ENCODE assay signal across 16 cellular contexts in the genomic region with DNA sequence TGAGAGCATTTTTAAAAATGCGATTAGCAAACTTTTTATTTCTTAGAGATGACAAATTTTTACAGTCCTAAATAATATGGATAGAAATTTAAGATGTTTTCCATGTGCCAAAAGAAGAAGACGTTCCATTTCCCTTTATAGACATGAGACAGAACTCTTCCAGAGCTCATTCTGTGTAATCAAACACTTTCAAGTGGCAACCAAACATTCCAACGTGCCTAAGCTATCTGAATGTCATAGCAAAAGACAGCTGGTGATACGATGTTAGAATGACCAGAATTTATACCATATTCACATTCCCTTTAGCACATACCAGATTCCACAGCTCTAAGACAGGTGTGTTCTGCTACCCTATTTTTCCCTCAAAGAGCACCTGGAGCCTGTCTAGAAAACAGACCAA.
"Had no signal": no experiment of that assay in that cellular context is flagged by ENCODE, and none has a peak within 500 bp of the region (broad histone marks: within the 10 kb centered on the region; RNA-seq: fewer than 3 reads in every experiment).

No MANE protein-coding gene starts in this region.

- H2AFZ ChIP-seq: parathyroid adenoma had no signal

- ATAC-seq: effector memory CD8-positive, alpha-beta T cell had no signal

- H3K27ac ChIP-seq: esophagus squamous epithelium, parathyroid adenoma, prostate gland, sigmoid colon, suprapubic skin, thyroid gland had no signal

- DNase-seq: cerebellar nuclear complex; effector memory CD8-positive, alpha-beta T cell; esophagus squamous epithelium; kidney; left cardiac atrium; naive B cell; nephron progenitor cell; retina; sigmoid colon; stimulated activated CD4-positive, alpha-beta T cell treated with anti-CD3 and anti-CD28 coated beads, Interleukin-2, amount 100 ng/mL, for 48 hours; stimulated activated naive CD4-positive, alpha-beta T cell treated with Interleukin-2 at 50 U/mL for 16 hours; thyroid gland had no signal

- H3K9me3 ChIP-seq: esophagus squamous epithelium, prostate gland, sigmoid colon, suprapubic skin, thyroid gland had no signal

- H3K27me3 ChIP-seq: sigmoid colon, suprapubic skin, thyroid gland had no signal

- H3K9ac ChIP-seq: parathyroid adenoma had no signal

- H3K79me2 ChIP-seq: parathyroid adenoma had no signal

- H3K4me1 ChIP-seq: esophagus squamous epithelium, parathyroid adenoma, prostate gland, suprapubic skin, thyroid gland had no signal

- H3K36me3 ChIP-seq: esophagus squamous epithelium, prostate gland, sigmoid colon, suprapubic skin, thyroid gland had no signal

- H3K4me2 ChIP-seq: smooth muscle cell had no signal

- H3K4me3 ChIP-seq: esophagus squamous epithelium, prostate gland, sigmoid colon, smooth muscle cell, suprapubic skin, thyroid gland had no signal
